In the genomic region with DNA sequence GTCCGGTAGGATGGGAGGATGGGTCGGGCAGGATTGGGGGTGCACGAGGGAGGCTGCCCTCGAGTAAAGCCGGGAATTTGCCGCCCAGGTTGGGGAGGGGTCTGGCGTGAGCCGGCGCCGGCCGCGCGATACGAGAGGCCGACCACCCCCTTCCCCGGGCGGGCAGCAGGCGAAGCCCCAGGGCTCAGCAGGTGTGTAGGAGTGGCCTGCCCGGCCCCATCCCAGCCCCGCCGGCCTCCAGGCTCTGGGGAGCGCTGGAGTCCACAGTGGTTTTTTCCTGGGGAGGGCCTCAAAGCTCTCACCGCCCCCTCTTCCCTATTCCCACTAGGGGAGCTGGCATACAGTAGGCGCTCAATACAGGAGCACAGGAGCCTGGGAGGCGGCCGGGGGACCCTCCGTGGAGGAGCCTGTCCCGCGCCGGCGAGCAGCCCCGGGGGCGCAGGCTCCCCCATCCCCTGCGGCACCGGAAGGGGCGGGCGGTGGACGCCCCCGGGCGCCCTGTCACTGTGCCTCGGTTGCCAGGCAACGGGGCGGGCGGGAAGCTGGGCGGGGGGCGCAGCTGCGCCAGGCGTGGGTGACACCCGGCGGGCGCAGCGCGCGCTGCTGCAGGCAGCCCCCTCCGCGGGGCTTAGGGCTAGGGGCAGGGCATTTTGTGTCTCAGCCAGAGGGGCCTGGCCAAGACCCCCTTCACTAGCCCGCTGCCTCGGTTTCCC, we compare ENCODE assay signal across 10 cellular contexts. TPM values are rescaled to one million over a fixed set of nuclear protein-coding genes. Genes with fewer than 3 reads are reported as not detected.
DNase-seq lines count a peak whose midpoint lies in the region; ATAC-seq, FAIRE-seq and TF ChIP-seq lines count a peak whose summit lies in the region.
"Had no signal": no experiment of that assay in that cellular context is flagged by ENCODE, and none has a peak within 500 bp of the region (broad histone marks: within the 10 kb centered on the region; RNA-seq: fewer than 3 reads in every experiment).

No MANE protein-coding gene starts in this region.

- H3K4me3 ChIP-seq in H7 (ENCODE audit: insufficient read depth, low read depth, low read length) (peak overlapping the region; percentile 25; the same call in 1 of the 2 replicates), lower leg skin (ENCODE audit: low read depth, poor library complexity, severe bottlenecking) (no peak overlapping the region)

- ATAC-seq in HG03139 (IDR thresholded peaks at IDR 0.05; ENCODE audit: unreplicated experiment), result no peak

- no peaks in the 10 kb centered on the region for H3K27me3 ChIP-seq in H7 (ENCODE audit: control insufficient read depth, insufficient read depth, low read length)

- TF ChIP-seq POLR2A in H54 (IDR thresholded peaks at IDR 0.05; ENCODE audit: low read depth, low read length) (no peak), lower leg skin (IDR thresholded peaks at IDR 0.05) (no peak)

- DNase-seq in H7 (peak; percentile 72), ecto neural progenitor cell (ENCODE audit: low spot score) (peak; percentile 49), H54 (ENCODE audit: insufficient read length, low spot score) (no peak), lower leg skin (ENCODE audit: low spot score in 2 of 2) (no peak), kidney glomerular epithelial cell (lab: John Stamatoyannopoulos, UW) (no peak)
- peak; percentile 66 to 74 for DNase-seq in activated CD4-positive, alpha-beta T cell treated with anti-CD3 and anti-CD28 coated beads for 4 hours
- peak; percentile 50 to 58 for DNase-seq in stimulated activated CD8-positive, alpha-beta memory T cell treated with anti-CD3 and anti-CD28 coated beads, Interleukin-15, amount 100 ng/mL, for 4 hours (ENCODE audit: low read depth in 2 of 2)
- DNase-seq: NCI-H1694 treated with DMSO at 0.1 percent for 48 hours, SW 1271 had no signal

- intact Hi-C loops in lower leg skin (cut with DNase I; ENCODE audit: low total_unique reads), result no loop called here

- no peak for FAIRE-seq in H54 (lab: Jason Lieb, UNC)

- 17 to 28% methylated on average over 43 to 50 of the region's 58 CpGs for WGBS in lower leg skin, 2 donors

- no peaks in the 10 kb centered on the region; the same call in 1 of the 2 replicates for H3K36me3 ChIP-seq in H7 (replicated peaks; ENCODE audit: control insufficient read depth, insufficient read depth, low read length)

- TF ChIP-seq CTCF in lower leg skin (IDR thresholded peaks at IDR 0.05), result no peak

RNA-seq across cellular contexts. Expression of a gene that starts 3.5 kb away (rescaled TPM):
- 19.8 and 21.9 TPM in 2 replicates for total RNA-seq in H7 (2014; rRNA removed; shearing (Covaris generic))
- 10 to 100 TPM; 32.9 to 51.1 (median 41.2) TPM for total RNA-seq in lower leg skin

RNA-seq across cellular contexts. Expression of a gene that starts 11.6 kb away (rescaled TPM):
- 20.5 and 21.2 TPM in 2 replicates for total RNA-seq in H7 (2014; rRNA removed; shearing (Covaris generic))
- total RNA-seq in lower leg skin, result 10 to 100 TPM in 3 of 4 donors, 1 to 10 TPM in 1; 9.0 to 16.2 (median 13.5) TPM

RNA-seq across cellular contexts. Expression of a gene that starts 33.6 kb away (rescaled TPM):
- total RNA-seq in H7 (2014; rRNA removed; shearing (Covaris generic)), result 87.0 and 134 TPM in 2 replicates
- 100 to 1,000 TPM; 154 to 201 (median 186) TPM for total RNA-seq in lower leg skin

RNA-seq across cellular contexts. Expression of a gene that starts 39.7 kb away (rescaled TPM):
- total RNA-seq in H7 (2014; rRNA removed; shearing (Covaris generic)), result 5.8 and 7.4 TPM in 2 replicates
- total RNA-seq in lower leg skin, result 1 to 10 TPM in 1 of 4 donors, under 1 TPM in 3; 0.30 to 1.2 (median 0.66) TPM

RNA-seq across cellular contexts. Expression of a gene that starts 53.5 kb away (rescaled TPM):
- 10.0 and 12.7 TPM in 2 replicates for total RNA-seq in H7 (2014; rRNA removed; shearing (Covaris generic))
- total RNA-seq in lower leg skin, result 10 to 100 TPM; 20.1 to 27.3 (median 25.7) TPM

Comparison
In these comparisons a context has a peak if more than half of its experiments do, and no peak if none do; other contexts are left out.
1. DNase-seq: peak in H7 (single experiment), activated CD4-positive, alpha-beta T cell treated with anti-CD3 and anti-CD28 coated beads for 4 hours (2 of 2), ecto neural progenitor cell (single experiment) and stimulated activated CD8-positive, alpha-beta memory T cell treated with anti-CD3 and anti-CD28 coated beads, Interleukin-15, amount 100 ng/mL, for 4 hours (2 of 2); none in H54 (single experiment), lower leg skin (0 of 2) and kidney glomerular epithelial cell (single experiment).